Comparison of ENCODE assay signal across 17 cellular contexts in the genomic region with DNA sequence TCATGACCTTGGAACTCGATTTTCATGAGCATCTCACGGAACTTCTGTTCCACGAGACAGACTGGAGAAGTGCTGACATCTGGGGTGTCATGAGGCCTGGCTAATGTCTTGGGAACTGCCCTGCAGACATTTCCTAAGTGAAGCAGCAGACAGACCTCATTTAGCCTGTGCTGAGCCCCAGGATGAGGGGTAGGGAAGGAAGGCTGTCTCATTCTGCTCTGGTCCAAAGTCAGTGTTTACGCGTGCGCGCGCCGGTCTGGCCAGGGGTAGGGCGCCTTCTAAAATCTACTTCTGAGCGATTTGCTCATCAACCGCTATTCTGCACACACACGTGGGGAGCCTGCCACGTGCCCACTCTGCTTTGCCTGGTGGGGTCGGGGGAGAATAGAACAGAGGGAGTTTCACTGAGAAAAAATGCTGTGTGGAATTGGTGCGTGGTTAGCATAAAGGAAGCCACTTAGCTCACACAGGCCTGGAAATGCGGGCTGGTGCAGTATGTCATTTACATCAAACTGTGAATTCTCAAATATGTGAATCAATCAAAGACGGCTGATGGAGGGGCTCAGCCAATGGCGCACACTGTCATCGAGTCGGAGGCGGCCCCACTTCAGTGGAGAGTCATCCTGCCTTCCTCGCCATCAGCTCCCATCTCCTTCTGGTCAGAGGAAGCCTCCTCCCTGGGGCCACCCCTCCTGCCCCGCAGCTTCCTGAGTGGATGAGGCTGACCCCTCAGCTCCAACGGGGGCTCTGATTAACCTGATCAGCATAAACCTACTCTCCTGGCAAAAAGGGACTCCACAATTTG.
DNase-seq lines count a peak whose midpoint lies in the region; ATAC-seq and TF ChIP-seq lines count a peak whose summit lies in the region.
"Had no signal": no experiment of that assay in that cellular context is flagged by ENCODE, and none has a peak within 500 bp of the region (broad histone marks: within the 10 kb centered on the region; RNA-seq: fewer than 3 reads in every experiment).

No MANE protein-coding gene starts in this region.

- no peaks in the 10 kb centered on the region for H3K4me1 ChIP-seq in colonic mucosa
- H3K4me1 ChIP-seq in vagina: no peaks in the 10 kb centered on the region
- H3K4me1 ChIP-seq: A549 had no signal

- H3K4me3 ChIP-seq in colonic mucosa: no peak overlapping the region
- H3K4me3 ChIP-seq in vagina: no peak overlapping the region
- H3K4me3 ChIP-seq: A549, PC-9 had no signal

- H3K27ac ChIP-seq in colonic mucosa (no peak overlapping the region), vagina (no peak overlapping the region)
- H3K27ac ChIP-seq: A549, C4-2B, PC-9 had no signal

- DNase-seq in activated effector memory CD4-positive, alpha-beta T cell treated with anti-CD3 and anti-CD28 coated beads, Interleukin-2, amount 50 U/mL, for 16 hours: peak; percentile 34
- no peak for DNase-seq in activated effector memory CD4-positive, alpha-beta T cell treated with Interleukin-2 at 50 U/mL for 16 hours
- DNase-seq in colonic mucosa (peak; percentile 9), mesenteric fat pad (ENCODE audit: low spot score) (peak; percentile 67), vagina (ENCODE audit: extremely low spot score in 2 of 2) (peak; percentile 56 to 67)
- DNase-seq: DMS153, Karpas-422, MM.1S, NCI-H1105, NCI-H1694 treated with DMSO at 0.1 percent for 48 hours, NCI-H446, PC-9 had no signal

- ATAC-seq in GM19351 (IDR thresholded peaks at IDR 0.05; ENCODE audit: unreplicated experiment) (no peak), GM19397 (IDR thresholded peaks at IDR 0.05; ENCODE audit: unreplicated experiment) (no peak)
- ATAC-seq: A549, HCT116 had no signal

- no peak for TF ChIP-seq POLR2A in vagina (IDR thresholded peaks at IDR 0.05)

- no peak overlapping the region for H3K9ac ChIP-seq in colonic mucosa (ENCODE audit: low read depth in 2 of 2, low read length in 2 of 2)

- no peak for TF ChIP-seq CTCF in colonic mucosa (IDR thresholded peaks at IDR 0.05)
- TF ChIP-seq CTCF in vagina (IDR thresholded peaks at IDR 0.05): no peak

- no peaks in the 10 kb centered on the region for H3K36me3 ChIP-seq in colonic mucosa
- H3K36me3 ChIP-seq in vagina: no peaks in the 10 kb centered on the region

- intact Hi-C loops in colonic mucosa (cut with DNase I) (no loop called here), vagina (cut with DNase I) (no loop called here)

- H3K9me3 ChIP-seq in colonic mucosa (no peaks in the 10 kb centered on the region), vagina (no peaks in the 10 kb centered on the region)
- H3K9me3 ChIP-seq: A549 had no signal

- H3K27me3 ChIP-seq in colonic mucosa (no peaks in the 10 kb centered on the region), vagina (no peaks in the 10 kb centered on the region)
